ENCODE assay signal across 1 cellular context in genomic region chr16:974606-975312, GRCh38.
TF ChIP-seq lines count a peak whose summit lies in the region.

No MANE protein-coding gene starts in this region.

TF ChIP-seq in GM12878, 131 proteins besides CTCF, POLR2A, EP300 and RAD21:
- TF ChIP-seq CEBPB (IDR thresholded peaks at IDR 0.05; ENCODE audit: borderline replicate concordance in 1 of 2, low read depth in 2 of 2, low read length in 2 of 2) (no peak), USF1 (IDR thresholded peaks at IDR 0.05; ENCODE audit: borderline replicate concordance, extremely low read length, insufficient read depth, low read depth, low read length) (peak; percentile 11)
